In the genomic region with DNA sequence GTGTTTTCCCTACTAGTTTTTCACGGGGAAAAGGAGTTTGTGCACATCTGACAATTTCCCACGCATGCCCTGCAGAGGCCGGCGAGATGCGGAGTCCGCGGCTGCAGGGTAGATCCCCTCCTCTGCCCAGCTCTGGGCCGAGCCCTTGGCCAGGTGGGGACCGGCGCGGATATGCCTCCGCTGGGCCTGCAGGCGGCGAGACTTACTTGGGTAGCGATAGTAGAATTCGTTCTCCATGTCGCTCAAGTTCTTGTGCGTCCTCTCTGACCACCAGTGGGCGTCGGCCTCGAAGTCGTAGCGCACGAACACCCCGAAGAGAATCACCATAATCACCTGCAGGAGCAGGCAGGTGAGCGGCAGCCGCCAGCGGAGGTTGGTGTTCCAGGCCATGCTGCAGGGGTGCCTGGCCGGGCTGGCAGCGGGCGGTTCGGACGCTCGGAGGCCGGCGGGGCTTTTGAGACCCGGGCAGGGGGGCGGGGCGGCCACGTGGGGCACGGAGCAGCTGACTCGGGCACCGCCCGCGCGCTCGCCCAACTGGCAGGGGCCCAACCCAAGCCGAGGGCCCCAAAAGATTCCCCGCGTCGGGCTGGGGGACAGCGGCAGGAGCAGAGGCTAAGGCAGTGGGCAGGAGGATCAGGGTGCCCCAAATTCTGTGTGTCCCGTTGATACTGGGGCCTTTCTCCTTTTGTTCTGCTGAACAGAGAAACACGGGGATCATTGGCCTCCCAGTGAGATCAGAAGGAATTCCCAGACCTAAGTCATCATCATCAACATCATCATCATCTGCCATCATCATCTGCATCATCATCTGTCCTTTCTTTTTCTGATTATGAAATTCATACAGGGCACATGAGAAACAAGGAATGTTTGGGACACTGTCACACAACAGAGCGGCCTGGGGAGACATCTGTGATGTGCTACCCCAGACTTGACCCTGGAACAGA, we compare ENCODE assay signal across 8 cellular contexts. TPM values are rescaled to one million over a fixed set of nuclear protein-coding genes. Genes with fewer than 3 reads are reported as not detected.
DNase-seq lines count a peak whose midpoint lies in the region; ATAC-seq and TF ChIP-seq lines count a peak whose summit lies in the region.

Gene RHCG (minus strand): TSS at position 429 of the 944 bp plus-strand sequence. CDS start 39 bp downstream, at position 390.

- no peaks in the 10 kb centered on the region for H3K27me3 Mint-ChIP-seq in MCF 10A (ENCODE audit: insufficient read depth, unreplicated experiment)
- peaks cover 27 to 77% (median 49%) of the 10 kb centered on the region in 5 donors for H3K27me3 Mint-ChIP-seq in naive thymus-derived CD8-positive, alpha-beta T cell

- H3K27ac ChIP-seq in SK-N-MC = peak within 1 kb of the TSS; percentile 21; the same call in 1 of the 2 replicates

- DNase-seq in T47D (ENCODE audit: low read depth in 1 of 2, low spot score in 1 of 2) (peak; percentile 60 to 85), MCF 10A (ENCODE audit: unreplicated experiment) (no peak), SK-N-MC (ENCODE audit: low read depth, low spot score) (no peak), fibroblast of peridontal ligament (ENCODE audit: extremely low read depth) (peak; percentile 10), NCI-H446 (lab: John Stamatoyannopoulos, UW) (no peak)
- DNase-seq in naive thymus-derived CD8-positive, alpha-beta T cell = peak in 1 of 10 donors; percentile 14

- in situ Hi-C loops in T47D (cut with HindIII; ENCODE audit: low pct_unique_long_range_greater_than_20kb, low sequenced_read_pairs) = no loop called here

- POLR2A ChIA-PET in MCF 10A (lab: Yijun Ruan, JAX) = no interaction called here
- POLR2A ChIA-PET in naive thymus-derived CD8-positive, alpha-beta T cell (lab: Charles Lee) = no interaction called here

- intact Hi-C loops in MCF 10A (cut with micrococcal nuclease) = no loop called here

- no TSS peak for BruUV-seq in MCF 10A (replicated peaks; lab: Mats Ljungman, UMichigan)

- H3K9ac ChIP-seq in SK-N-MC (ENCODE audit: insufficient read length) = no peak within 1 kb of the TSS

- CTCF ChIA-PET in MCF 10A (lab: Yijun Ruan, JAX) = no interaction called here

- H3K9me3 Mint-ChIP-seq in MCF 10A (ENCODE audit: unreplicated experiment) = no peaks in the 10 kb centered on the region
- no peaks in the 10 kb centered on the region for H3K9me3 Mint-ChIP-seq in naive thymus-derived CD8-positive, alpha-beta T cell

- peak; percentile 35 to 37 for ATAC-seq in naive thymus-derived CD8-positive, alpha-beta T cell
- no peak for ATAC-seq in GM18868 (IDR thresholded peaks at IDR 0.05; ENCODE audit: unreplicated experiment)
- ATAC-seq in HG02763 (IDR thresholded peaks at IDR 0.05; ENCODE audit: unreplicated experiment) = no peak

- H3K4me3 ChIP-seq in SK-N-MC = no peak within 1 kb of the TSS

- TF ChIP-seq CTCF in MCF 10A (IDR thresholded peaks at IDR 0.05; ENCODE audit: unreplicated experiment) = no peak

- peaks cover 14% of the 10 kb centered on the region for H3K4me1 Mint-ChIP-seq in MCF 10A (ENCODE audit: insufficient read depth, unreplicated experiment)
- peaks cover 0 to 12% (median 9%) of the 10 kb centered on the region in 4 donors for H3K4me1 Mint-ChIP-seq in naive thymus-derived CD8-positive, alpha-beta T cell

- H3K4me3 Mint-ChIP-seq in MCF 10A (ENCODE audit: unreplicated experiment) = no peak within 1 kb of the TSS
- H3K4me3 Mint-ChIP-seq in naive thymus-derived CD8-positive, alpha-beta T cell = peak within 1 kb of the TSS; percentile 12 to 60 (median 45)

- H3K36me3 ChIP-seq in SK-N-MC (ENCODE audit: insufficient read depth, low read length) = no peaks in the 10 kb centered on the region

- no peaks in the 10 kb centered on the region for H3K9me3 ChIP-seq in SK-N-MC (ENCODE audit: low read depth, low read length)

- H3K36me3 Mint-ChIP-seq in MCF 10A (ENCODE audit: insufficient read depth, unreplicated experiment) = no peaks in the 10 kb centered on the region
- no peaks in the 10 kb centered on the region for H3K36me3 Mint-ChIP-seq in naive thymus-derived CD8-positive, alpha-beta T cell

- no peak within 1 kb of the TSS for H3K27ac Mint-ChIP-seq in MCF 10A (ENCODE audit: low read depth, unreplicated experiment)
- peak within 1 kb of the TSS in 1 of 10 donors; percentile 67 for H3K27ac Mint-ChIP-seq in naive thymus-derived CD8-positive, alpha-beta T cell

RNA-seq across cellular contexts. Expression of gene RHCG, which starts in this region (rescaled TPM):
- not detected in 2 replicates for total RNA-seq in MCF 10A (2022)
- not detected for total RNA-seq in naive thymus-derived CD8-positive, alpha-beta T cell
- not detected for polyA plus RNA-seq in naive thymus-derived CD8-positive, alpha-beta T cell

Comparison
In these comparisons a context has a peak if more than half of its experiments do, and no peak if none do; other contexts are left out.
1. DNase-seq: peak in T47D (2 of 2) and fibroblast of peridontal ligament (single experiment); none in MCF 10A (single experiment), SK-N-MC (single experiment) and NCI-H446 (0 of 2).
2. Peak in ATAC-seq in naive thymus-derived CD8-positive, alpha-beta T cell; RNA of the gene not detected or under 1 TPM.